In genomic region chr17:67374329-67375053, GRCh38 we compare ENCODE assay signal across 7 cellular contexts. TPM values are rescaled to one million over a fixed set of nuclear protein-coding genes. Genes with fewer than 3 reads are reported as not detected.
A peak's percentile ranks its signal among the peaks of the same experiment; 100 is the strongest.
DNase-seq lines count a peak whose midpoint lies in the region; FAIRE-seq and TF ChIP-seq lines count a peak whose summit lies in the region.

No MANE protein-coding gene starts in this region.

- peaks cover 16 to 20% (median 17%) of the 10 kb centered on the region in 3 donors for H3K4me1 Mint-ChIP-seq in IgD-negative memory B cell
- peaks cover 22% of the 10 kb centered on the region for H3K4me1 Mint-ChIP-seq in endodermal cell

- H3K4me2 ChIP-seq in OCI-LY3 (ENCODE audit: low read length): peak overlapping the region; percentile 91

- 54 to 65% methylated on average over 10 to 12 of the region's 12 CpGs for WGBS in endodermal cell (ENCODE audit: insufficient coverage in 1 of 2, insufficient read length in 1 of 2), 2 experiments

- H3K27me3 Mint-ChIP-seq in IgD-negative memory B cell (no peaks in the 10 kb centered on the region), endodermal cell (ENCODE audit: insufficient read depth) (no peaks in the 10 kb centered on the region)

- no peaks in the 10 kb centered on the region for H3K36me3 Mint-ChIP-seq in IgD-negative memory B cell
- H3K36me3 Mint-ChIP-seq in endodermal cell (ENCODE audit: low read depth): peaks cover 6% of the 10 kb centered on the region

- peak; percentile 88 for FAIRE-seq in GM18507 (lab: Jason Lieb, UNC)

- no peak for DNase-seq in GM18507 (ENCODE audit: extremely low spot score, insufficient read length, low read depth)
- DNase-seq in activated CD8-positive, alpha-beta memory T cell treated with anti-CD3 and anti-CD28 coated beads, Interleukin-2, amount 50 U/mL, for 1 hour (ENCODE audit: extremely low read depth): peak; percentile 79
- DNase-seq in endodermal cell: peak; percentile 97
- DNase-seq in mucosa of gallbladder (ENCODE audit: low spot score): peak; percentile 86
- DNase-seq in stimulated activated CD8-positive, alpha-beta memory T cell treated with anti-CD3 and anti-CD28 coated beads, Interleukin-4, amount 100 ng/mL, for 48 hours: peak; percentile 92

- H3K27ac Mint-ChIP-seq in IgD-negative memory B cell (peak overlapping the region; percentile 34 to 57 (median 42)), endodermal cell (peak overlapping the region; percentile 69)

- H3K27me3 ChIP-seq in OCI-LY3 (ENCODE audit: low read depth, low read length) (no peaks in the 10 kb centered on the region), endodermal cell (ENCODE audit: control insufficient read depth, insufficient read depth, low read length, poor library complexity, severe bottlenecking) (no peaks in the 10 kb centered on the region)

- H2AFZ ChIP-seq in OCI-LY3 (ENCODE audit: low read depth, low read length): peak overlapping the region; percentile 94

- no peaks in the 10 kb centered on the region for H4K20me1 ChIP-seq in OCI-LY3 (ENCODE audit: insufficient read depth, low read length)

- peaks cover 21% of the 10 kb centered on the region for H3K79me2 ChIP-seq in OCI-LY3 (ENCODE audit: low read length)

- H3K9me3 ChIP-seq in OCI-LY3 (ENCODE audit: insufficient read depth, low read length): no peaks in the 10 kb centered on the region
- peaks cover 3% of the 10 kb centered on the region for H3K9me3 ChIP-seq in endodermal cell (ENCODE audit: control insufficient read depth, low read length)

- H3K4me3 ChIP-seq in OCI-LY3 (ENCODE audit: low read length): peak overlapping the region; percentile 73
- H3K4me3 ChIP-seq in endodermal cell (ENCODE audit: low read length): no peak overlapping the region

- H3K9ac ChIP-seq in OCI-LY3 (ENCODE audit: low read length) (peak overlapping the region; percentile 35; the same call in 1 of the 2 replicates), endodermal cell (ENCODE audit: extremely low read depth, low read length, poor library complexity, severe bottlenecking) (no peak overlapping the region)

- H3K36me3 ChIP-seq in OCI-LY3 (replicated peaks; ENCODE audit: low read depth, low read length) (no peaks in the 10 kb centered on the region), endodermal cell (ENCODE audit: control insufficient read depth, insufficient read depth, low read length) (no peaks in the 10 kb centered on the region)

- H3K9me3 Mint-ChIP-seq in IgD-negative memory B cell (no peaks in the 10 kb centered on the region), endodermal cell (peaks cover 6% of the 10 kb centered on the region)

- H3K4me3 Mint-ChIP-seq in IgD-negative memory B cell (peak overlapping the region; percentile 6 to 89 (median 50)), endodermal cell (peak overlapping the region; percentile 19)

- peak; percentile 90 for TF ChIP-seq CTCF in OCI-LY3 (IDR thresholded peaks at IDR 0.05; ENCODE audit: low read depth, low read length)
- TF ChIP-seq CTCF in endodermal cell (conservative IDR thresholded peaks at IDR 0.05): peak; percentile 93

- H3K4me1 ChIP-seq in OCI-LY3 (ENCODE audit: low read length) (peaks cover 22% of the 10 kb centered on the region), endodermal cell (ENCODE audit: control insufficient read depth, insufficient read depth, low read length) (no peaks in the 10 kb centered on the region)

- H3K27ac ChIP-seq in OCI-LY3 (ENCODE audit: low read length) (no peak overlapping the region), endodermal cell (ENCODE audit: low read depth, low read length) (no peak overlapping the region)

RNA-seq across cellular contexts. Expression of gene PITPNC1, which starts 2.6 kb away (rescaled TPM):
- polyA plus RNA-seq in IgD-negative memory B cell: 26.0 TPM
- total RNA-seq in endodermal cell (10 to 100 TPM; 28.9 to 36.4 TPM), mucosa of gallbladder (35.0 TPM)
- 16.3 TPM for polyA plus RNA-seq in endodermal cell (2013, experiment 1 of 2)
- 15.6 TPM for polyA plus RNA-seq in endodermal cell (2013, experiment 2 of 2)

RNA-seq across cellular contexts. Expression of gene PSMD12, which starts 8.1 kb away (rescaled TPM):
- polyA plus RNA-seq in IgD-negative memory B cell: 30.1 TPM
- total RNA-seq in endodermal cell (10 to 100 TPM; 70.9 to 71.7 TPM), mucosa of gallbladder (34.4 TPM)
- 47.2 TPM for polyA plus RNA-seq in endodermal cell (2013, experiment 1 of 2)
- polyA plus RNA-seq in endodermal cell (2013, experiment 2 of 2): 44.4 TPM
